ENCODE assay signal across 21 cellular contexts in the genomic region with DNA sequence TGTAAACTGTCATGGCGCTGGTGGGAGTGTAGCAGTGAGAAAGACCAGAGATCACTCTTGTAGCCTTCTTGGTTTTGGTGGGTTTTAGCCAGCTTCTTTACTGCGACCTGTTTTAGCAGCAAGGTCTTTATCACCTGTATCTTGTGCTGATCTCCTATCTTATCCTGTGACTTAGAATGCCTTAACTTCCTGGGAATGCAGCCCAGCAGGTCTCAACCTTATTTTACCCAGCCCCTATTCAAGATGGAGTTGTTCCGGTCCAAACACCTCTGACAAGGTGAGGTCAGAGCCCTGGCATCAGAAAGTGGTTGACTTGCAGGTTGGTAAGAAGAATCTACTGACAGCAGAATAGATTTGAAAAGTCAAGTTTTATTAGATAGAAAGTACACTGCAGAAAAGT.
"Had no signal": no experiment of that assay in that cellular context is flagged by ENCODE, and none has a peak within 500 bp of the region (broad histone marks: within the 10 kb centered on the region; RNA-seq: fewer than 3 reads in every experiment).

No MANE protein-coding gene starts in this region.

- DNase-seq: activated CD4-positive, alpha-beta T cell treated with anti-CD3 and anti-CD28 coated beads for 4 hours; activated CD8-positive, alpha-beta memory T cell treated with anti-CD3 and anti-CD28 coated beads, Interleukin-2, amount 10 ng/mL, durations not matched to agents 7 days and 5 days; activated effector memory CD4-positive, alpha-beta T cell treated with anti-CD3 and anti-CD28 coated beads, Interleukin-2, amount 50 U/mL, for 16 hours; activated naive CD4-positive, alpha-beta T cell treated with Interleukin-2 at 50 U/mL for 16 hours; activated naive CD8-positive, alpha-beta T cell treated with anti-CD3 and anti-CD28 coated beads, Interleukin-2, amount 50 U/mL, for 24 hours; activated T-cell treated with anti-CD3 and anti-CD28 coated beads, Interleukin-2, amount 50 U/mL, for 24 hours; amniotic stem cell; body of pancreas; central memory CD4-positive, alpha-beta T cell; MM.1S; NCI-H1105; NCI-H1436; NCI-H1694 treated with DMSO at 0.1 percent for 48 hours; NCI-H2029 treated with DMSO at 0.1 percent for 48 hours; NCI-H510A treated with DMSO at 0.1 percent for 48 hours; PC-9; SHP77 treated with DMSO at 0.1 percent for 48 hours; T-helper 1 cell had no signal

- H3K27me3 Mint-ChIP-seq: activated CD8-positive, alpha-beta memory T cell treated with anti-CD3 and anti-CD28 coated beads, Interleukin-2, amount 10 ng/mL, durations not matched to agents 7 days and 5 days; activated naive CD8-positive, alpha-beta T cell treated with anti-CD3 and anti-CD28 coated beads, Interleukin-2, amount 50 U/mL, for 24 hours; activated T-cell treated with anti-CD3 and anti-CD28 coated beads, Interleukin-2, amount 50 U/mL, for 24 hours had no signal

- H3K27ac ChIP-seq: ascending aorta, body of pancreas, PC-9, VCaP had no signal

- H3K4me1 Mint-ChIP-seq: activated CD8-positive, alpha-beta memory T cell treated with anti-CD3 and anti-CD28 coated beads, Interleukin-2, amount 10 ng/mL, durations not matched to agents 7 days and 5 days; activated naive CD8-positive, alpha-beta T cell treated with anti-CD3 and anti-CD28 coated beads, Interleukin-2, amount 50 U/mL, for 24 hours had no signal

- H3K36me3 ChIP-seq: ascending aorta had no signal

- H3K4me3 ChIP-seq: ascending aorta, body of pancreas, PC-9 had no signal

- H3K4me1 ChIP-seq: ascending aorta, body of pancreas had no signal

- ATAC-seq: activated CD8-positive, alpha-beta memory T cell treated with anti-CD3 and anti-CD28 coated beads, Interleukin-2, amount 10 ng/mL, durations not matched to agents 7 days and 5 days; activated naive CD4-positive, alpha-beta T cell treated with anti-CD3 and anti-CD28 coated beads, Interleukin-2, amount 50 U/mL, for 72 hours; activated naive CD8-positive, alpha-beta T cell treated with anti-CD3 and anti-CD28 coated beads, Interleukin-2, amount 50 U/mL, for 24 hours; body of pancreas had no signal

- H3K4me3 Mint-ChIP-seq: activated CD8-positive, alpha-beta memory T cell treated with anti-CD3 and anti-CD28 coated beads, Interleukin-2, amount 10 ng/mL, durations not matched to agents 7 days and 5 days; activated naive CD8-positive, alpha-beta T cell treated with anti-CD3 and anti-CD28 coated beads, Interleukin-2, amount 50 U/mL, for 24 hours; activated T-cell treated with anti-CD3 and anti-CD28 coated beads, Interleukin-2, amount 50 U/mL, for 24 hours had no signal

- H3K4me2 ChIP-seq: PC-9 had no signal

- H3K36me3 Mint-ChIP-seq: activated CD8-positive, alpha-beta memory T cell treated with anti-CD3 and anti-CD28 coated beads, Interleukin-2, amount 10 ng/mL, durations not matched to agents 7 days and 5 days; activated naive CD4-positive, alpha-beta T cell treated with anti-CD3 and anti-CD28 coated beads, Interleukin-2, amount 50 U/mL, for 72 hours had no signal

- H3K27ac Mint-ChIP-seq: activated CD8-positive, alpha-beta memory T cell treated with anti-CD3 and anti-CD28 coated beads, Interleukin-2, amount 10 ng/mL, durations not matched to agents 7 days and 5 days; activated naive CD4-positive, alpha-beta T cell treated with anti-CD3 and anti-CD28 coated beads, Interleukin-2, amount 50 U/mL, for 72 hours; activated naive CD8-positive, alpha-beta T cell treated with anti-CD3 and anti-CD28 coated beads, Interleukin-2, amount 50 U/mL, for 24 hours; activated T-cell treated with anti-CD3 and anti-CD28 coated beads, Interleukin-2, amount 50 U/mL, for 24 hours had no signal

- H3K27me3 ChIP-seq: ascending aorta, body of pancreas had no signal

- H3K9me3 Mint-ChIP-seq: activated naive CD4-positive, alpha-beta T cell treated with anti-CD3 and anti-CD28 coated beads, Interleukin-2, amount 50 U/mL, for 72 hours; activated naive CD8-positive, alpha-beta T cell treated with anti-CD3 and anti-CD28 coated beads, Interleukin-2, amount 50 U/mL, for 24 hours; activated T-cell treated with anti-CD3 and anti-CD28 coated beads, Interleukin-2, amount 50 U/mL, for 24 hours had no signal

- H2AFZ ChIP-seq: PC-9 had no signal
